In genomic region chr4:129094347-129094746, GRCh38 we compare ENCODE assay signal across 11 cellular contexts. TPM values are rescaled to one million over a fixed set of nuclear protein-coding genes. Genes with fewer than 3 reads are reported as not detected.
DNase-seq lines count a peak whose midpoint lies in the region; ATAC-seq and TF ChIP-seq lines count a peak whose summit lies in the region.
"Had no signal": no experiment of that assay in that cellular context is flagged by ENCODE, and none has a peak within 500 bp of the region (broad histone marks: within the 10 kb centered on the region; RNA-seq: fewer than 3 reads in every experiment).

No MANE protein-coding gene starts in this region.

- H3K27ac ChIP-seq in heart right ventricle (peak overlapping the region in 8 of 10 donors; percentile 92 to 98 (median 94)), right atrium auricular region (peak overlapping the region in 1 of 2 donors; percentile 96), SJSA1 (no peak overlapping the region), transverse colon (peak overlapping the region; percentile 96 to 97 (median 96))

- H3K4me1 Mint-ChIP-seq in glutamatergic neuron (ENCODE audit: low read depth, unreplicated experiment), result no peaks in the 10 kb centered on the region

- ATAC-seq in heart right ventricle, result no peak

- WGBS in heart right ventricle, 2 donors, result 79 to 82% methylated on average over 3 of the region's 3 CpGs
- 60 to 76% methylated on average over 3 of the region's 3 CpGs for WGBS in transverse colon (ENCODE audit: low coverage in 1 of 2), 2 donors

- H3K27ac Mint-ChIP-seq in glutamatergic neuron (ENCODE audit: unreplicated experiment), result no peak overlapping the region

- peak overlapping the region in 7 of 10 donors; percentile 71 to 86 (median 81) for H3K4me3 ChIP-seq in heart right ventricle
- H3K4me3 ChIP-seq in right atrium auricular region, result peak overlapping the region in 1 of 2 donors; percentile 84
- peak overlapping the region; percentile 69 for H3K4me3 ChIP-seq in SJSA1
- peak overlapping the region in 1 of 4 donors; percentile 69 for H3K4me3 ChIP-seq in transverse colon

- no peaks in the 10 kb centered on the region for H3K36me3 ChIP-seq in heart right ventricle
- no peaks in the 10 kb centered on the region for H3K36me3 ChIP-seq in right atrium auricular region
- peaks cover 13% of the 10 kb centered on the region for H3K36me3 ChIP-seq in SJSA1
- H3K36me3 ChIP-seq in transverse colon, result no peaks in the 10 kb centered on the region

- TF ChIP-seq CTCF in heart right ventricle (IDR thresholded peaks at IDR 0.05), result no peak
- TF ChIP-seq CTCF in right atrium auricular region (IDR thresholded peaks at IDR 0.05), result no peak
- no peak for TF ChIP-seq CTCF in glutamatergic neuron (IDR thresholded peaks at IDR 0.05; ENCODE audit: partially characterized antibody, unreplicated experiment)
- TF ChIP-seq CTCF in transverse colon (IDR thresholded peaks at IDR 0.05), result no peak

- DNase-seq in heart right ventricle (no peak), right atrium auricular region (ENCODE audit: low spot score) (no peak), SJSA1 (ENCODE audit: low read depth in 1 of 2, low spot score in 2 of 2) (no peak), glutamatergic neuron (no peak), transverse colon (no peak), AG08395 (ENCODE audit: low spot score) (no peak), globus pallidus (ENCODE audit: low spot score) (no peak), ureter (ENCODE audit: low spot score) (no peak)
- DNase-seq: activated naive CD4-positive, alpha-beta T cell treated with anti-CD3 and anti-CD28 coated beads, Interleukin-2, amount 50 U/mL, for 16 hours; foreskin melanocyte; NCI-H1436 treated with DMSO at 0.1 percent for 48 hours had no signal

- H3K4me3 Mint-ChIP-seq in glutamatergic neuron (ENCODE audit: unreplicated experiment), result peak overlapping the region; percentile 61

- no peak for TF ChIP-seq POLR2A in transverse colon (IDR thresholded peaks at IDR 0.05)

- intact Hi-C loops in heart right ventricle (cut with DNase I) (loop anchor here in 2 of 10 donors (10.0 kb wide), 2 partner anchors 280 to 810 kb away; partner anchors contain the start of gene PGRMC2 (in 2 of the 2)), transverse colon (cut with DNase I; ENCODE audit: low total_unique reads) (loop anchor here (10.0 kb wide), 1 partner anchor 530 kb away; no protein-coding TSS in a partner anchor)

- H3K27me3 Mint-ChIP-seq in glutamatergic neuron (ENCODE audit: unreplicated experiment), result no peaks in the 10 kb centered on the region

- H3K9me3 ChIP-seq in heart right ventricle (no peaks in the 10 kb centered on the region), right atrium auricular region (no peaks in the 10 kb centered on the region), SJSA1 (replicated peaks) (no peaks in the 10 kb centered on the region), transverse colon (no peaks in the 10 kb centered on the region)

- no peaks in the 10 kb centered on the region for H3K36me3 Mint-ChIP-seq in glutamatergic neuron (ENCODE audit: unreplicated experiment)

- in situ Hi-C loops in transverse colon (cut with MboI; ENCODE audit: low pct_ligation_motif_present in 1 of 4, low pct_unique_long_range_greater_than_20kb in 1 of 4, low sequenced_read_pairs in 3 of 4), result loop anchor here in 1 of 4 donors (25.0 kb wide), 2 partner anchors 282 to 532 kb away; partner anchors contain the start of gene JADE1

- H3K9me3 Mint-ChIP-seq in glutamatergic neuron (ENCODE audit: unreplicated experiment), result no peaks in the 10 kb centered on the region

- H3K4me1 ChIP-seq in heart right ventricle (peaks cover 0 to 46% (median 25%) of the 10 kb centered on the region in 9 donors), right atrium auricular region (peaks cover 0 to 36% of the 10 kb centered on the region in 2 donors), SJSA1 (replicated peaks) (peaks cover 12% of the 10 kb centered on the region; the same call in 1 of the 2 replicates), transverse colon (peaks cover 7 to 49% (median 14%) of the 10 kb centered on the region in 4 donors)

- no peaks in the 10 kb centered on the region for H3K27me3 ChIP-seq in heart right ventricle
- no peaks in the 10 kb centered on the region for H3K27me3 ChIP-seq in right atrium auricular region
- H3K27me3 ChIP-seq in SJSA1 (replicated peaks), result no peaks in the 10 kb centered on the region
- no peaks in the 10 kb centered on the region for H3K27me3 ChIP-seq in transverse colon

- no peak for TF ChIP-seq EP300 in transverse colon (IDR thresholded peaks at IDR 0.05; ENCODE audit: low read depth)

RNA-seq across cellular contexts. Expression of gene SCLT1, which starts 1.0 kb away (rescaled TPM):
- total RNA-seq in heart right ventricle (10 to 100 TPM in 6 of 10 donors, 1 to 10 TPM in 4; 7.3 to 12.4 (median 10.3) TPM), right atrium auricular region (1 to 10 TPM; 6.9 to 8.9 TPM), glutamatergic neuron (ENCODE audit: unreplicated experiment) (15.6 TPM), transverse colon (10 to 100 TPM; 10.1 to 29.9 (median 14.3) TPM), ureter (21.7 TPM)
- polyA plus RNA-seq in heart right ventricle, result 1 to 10 TPM; 3.0 to 7.8 TPM
- total RNA-seq in SJSA1 (2014; rRNA removed; shearing (Covaris generic)), result 32.2 and 33.7 TPM in 2 replicates

RNA-seq across cellular contexts. Expression of gene C4orf33, which starts 1.6 kb away (rescaled TPM):
- total RNA-seq in heart right ventricle, result 1 to 10 TPM; 2.5 to 5.2 (median 4.7) TPM
- polyA plus RNA-seq in heart right ventricle, result 1 to 10 TPM; 3.0 to 7.5 TPM
- 1 to 10 TPM; 3.5 to 6.8 TPM for total RNA-seq in right atrium auricular region
- total RNA-seq in SJSA1 (2014; rRNA removed; shearing (Covaris generic)), result 21.6 and 38.3 TPM in 2 replicates
- 17.6 TPM for total RNA-seq in glutamatergic neuron (ENCODE audit: unreplicated experiment)
- total RNA-seq in transverse colon, result 10 to 100 TPM in 3 of 4 donors, 1 to 10 TPM in 1; 6.0 to 36.2 (median 21.9) TPM
- total RNA-seq in ureter, result 16.5 TPM
